ENCODE assay signal across 8 cellular contexts in the genomic region with DNA sequence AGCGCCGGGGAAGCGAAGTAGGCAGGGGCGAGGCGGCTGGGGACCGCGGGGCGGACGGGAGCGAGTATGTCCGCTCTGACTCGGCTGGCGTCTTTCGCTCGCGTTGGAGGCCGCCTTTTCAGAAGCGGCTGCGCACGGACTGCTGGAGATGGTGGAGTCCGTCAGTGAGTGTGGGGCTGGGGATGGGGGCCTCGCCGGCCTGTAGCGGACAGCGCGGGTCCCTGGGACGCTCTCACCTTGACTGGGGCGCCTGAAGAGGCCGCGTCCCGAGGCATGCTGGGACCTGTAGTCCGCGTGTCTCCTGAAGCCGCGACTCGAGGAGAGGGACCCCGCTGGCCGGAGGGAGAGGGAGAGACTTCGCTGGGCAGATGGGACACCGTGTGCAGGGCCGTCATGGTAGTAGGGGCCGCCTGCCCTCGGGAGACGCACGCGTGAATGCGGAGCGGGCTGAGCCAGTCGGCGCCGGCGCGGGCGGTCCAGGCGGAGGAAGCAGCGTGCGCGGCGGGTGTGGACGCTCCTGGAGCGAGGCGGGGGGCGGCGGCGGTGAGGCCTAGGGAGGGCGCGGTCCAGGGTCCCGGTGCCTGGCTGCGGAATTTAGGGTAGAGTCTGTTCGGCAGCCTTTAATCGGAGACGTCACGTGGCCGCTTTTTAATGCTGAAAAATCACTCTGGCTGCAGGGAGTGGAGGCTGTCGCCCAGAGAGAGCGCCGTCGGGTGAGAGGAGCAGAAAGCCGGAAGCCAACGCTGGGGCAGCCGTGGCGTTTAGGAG. TPM values are rescaled to one million over a fixed set of nuclear protein-coding genes. Genes with fewer than 3 reads are reported as not detected.
DNase-seq lines count a peak whose midpoint lies in the region; ATAC-seq and TF ChIP-seq lines count a peak whose summit lies in the region.

Gene NDUFB2 (plus strand): TSS at position 30 of the 768 bp plus-strand sequence. CDS start 37 bp downstream, at position 67.

- TF ChIP-seq CTCF in cardiac fibroblast (IDR thresholded peaks at IDR 0.05; ENCODE audit: low read depth, low read length) (no peak), smooth muscle cell (IDR thresholded peaks at IDR 0.05; ENCODE audit: borderline replicate concordance, insufficient read depth, poor library complexity, severe bottlenecking) (no peak)

- WGBS in smooth muscle cell (ENCODE audit: low lambda C conversion rate): under 1% methylated on average over 68 of the region's 82 CpGs

- H3K4me2 ChIP-seq in smooth muscle cell: peak within 1 kb of the TSS; percentile 90

- H3K4me3 Mint-ChIP-seq in immature natural killer cell: peak within 1 kb of the TSS; percentile 98 to 99 (median 99)

- peaks cover 15% of the 10 kb centered on the region for H4K20me1 ChIP-seq in smooth muscle cell (ENCODE audit: low read depth)

- H3K27me3 ChIP-seq in ACC112 (ENCODE audit: insufficient read depth, low read length) (no peaks in the 10 kb centered on the region), smooth muscle cell (ENCODE audit: low read depth) (no peaks in the 10 kb centered on the region)

- H3K27me3 Mint-ChIP-seq in immature natural killer cell (ENCODE audit: low read depth in 3 of 3): peaks cover 9 to 12% (median 10%) of the 10 kb centered on the region in 3 donors

- no peaks in the 10 kb centered on the region for H3K9me3 ChIP-seq in smooth muscle cell (replicated peaks; ENCODE audit: low read depth)

- H3K4me1 ChIP-seq in ACC112 (ENCODE audit: control insufficient read depth, insufficient read depth, low read length, unreplicated experiment) (peaks cover 10% of the 10 kb centered on the region), smooth muscle cell (ENCODE audit: low read depth) (peaks cover 5% of the 10 kb centered on the region)

- no peaks in the 10 kb centered on the region for H3K9me3 Mint-ChIP-seq in immature natural killer cell

- H3K4me1 Mint-ChIP-seq in immature natural killer cell: peaks cover 43 to 59% of the 10 kb centered on the region in 2 donors

- H3K27ac Mint-ChIP-seq in immature natural killer cell: peak within 1 kb of the TSS; percentile 97 to 99 (median 98)

- DNase-seq in NCI-H2107 (lab: John Stamatoyannopoulos, UW) (peak; percentile 75), UCSD-AML1 (lab: John Stamatoyannopoulos, UW; ENCODE audit: unreplicated experiment) (peak; percentile 79), cardiac fibroblast (ENCODE audit: low read depth in 2 of 2) (peak; percentile 80 to 82), immature natural killer cell (peak; percentile 77 to 88 (median 81)), smooth muscle cell (lab: John Stamatoyannopoulos, UW; ENCODE audit: unreplicated experiment) (peak; percentile 91)

- ATAC-seq in GM18508 (IDR thresholded peaks at IDR 0.05; ENCODE audit: insufficient read depth, unreplicated experiment): peak; percentile 62
- ATAC-seq in HG02973 (IDR thresholded peaks at IDR 0.05; ENCODE audit: unreplicated experiment): peak; percentile 92

- peak within 1 kb of the TSS; percentile 54 for H3K27ac ChIP-seq in ACC112 (ENCODE audit: low read depth, low read length)
- H3K27ac ChIP-seq in smooth muscle cell (ENCODE audit: low read depth): peak within 1 kb of the TSS; percentile 91

- H3K79me2 ChIP-seq in ACC112 (ENCODE audit: control insufficient read depth, insufficient read depth, low read length, unreplicated experiment) (peaks cover 41% of the 10 kb centered on the region), smooth muscle cell (ENCODE audit: low read depth) (peaks cover 47% of the 10 kb centered on the region)

- peak within 1 kb of the TSS; percentile 87 for H3K9ac ChIP-seq in smooth muscle cell (ENCODE audit: low read depth)

- peaks cover 0 to 7% (median 0%) of the 10 kb centered on the region in 3 donors for H3K36me3 Mint-ChIP-seq in immature natural killer cell

- H3K36me3 ChIP-seq in ACC112 (ENCODE audit: insufficient read depth, low read length) (no peaks in the 10 kb centered on the region), smooth muscle cell (ENCODE audit: low read depth) (no peaks in the 10 kb centered on the region)

- H3F3A ChIP-seq in smooth muscle cell (ENCODE audit: low read depth): no peaks in the 10 kb centered on the region

- H3K4me3 ChIP-seq in ACC112 (ENCODE audit: low read depth, low read length) (peak within 1 kb of the TSS; percentile 85), cardiac fibroblast (replicated peaks in 1 of 2; ENCODE audit: low read depth in 2 of 2, low read length in 2 of 2) (peak within 1 kb of the TSS; percentile 76 to 90), smooth muscle cell (peak within 1 kb of the TSS; percentile 89)

- H2AFZ ChIP-seq in ACC112 (ENCODE audit: low read length, unreplicated experiment) (peak within 1 kb of the TSS; percentile 79), smooth muscle cell (ENCODE audit: low read depth) (peak within 1 kb of the TSS; percentile 93)

RNA-seq across cellular contexts. Expression of gene NDUFB2, which starts in this region (rescaled TPM):
- polyA plus RNA-seq in immature natural killer cell (1,000 to 10,000 TPM in 1 of 3 donors, 100 to 1,000 TPM in 2; 742 to 1,051 (median 942) TPM), smooth muscle cell (376 and 384 TPM in 2 replicates)
- 380 TPM in 2 replicates for total RNA-seq in smooth muscle cell

Comparison
In these comparisons a context has a peak if more than half of its experiments do, and no peak if none do; other contexts are left out.
1. Peak in every context shown above with its lines: DNase-seq, ATAC-seq, H3K4me3 ChIP-seq and H3K27ac ChIP-seq.